Comparison of ENCODE assay signal across 9 cellular contexts in genomic region chr16:15523092-15523541, GRCh38.
DNase-seq lines count a peak whose midpoint lies in the region; ATAC-seq and TF ChIP-seq lines count a peak whose summit lies in the region.
"Had no signal": no experiment of that assay in that cellular context is flagged by ENCODE, and none has a peak within 500 bp of the region (broad histone marks: within the 10 kb centered on the region; RNA-seq: fewer than 3 reads in every experiment).

No MANE protein-coding gene starts in this region.

- H3K27me3 ChIP-seq in GM23338 (ENCODE audit: insufficient read depth) (no peaks in the 10 kb centered on the region), OCI-LY3 (ENCODE audit: low read depth, low read length) (no peaks in the 10 kb centered on the region), psoas muscle (ENCODE audit: insufficient read depth in 3 of 3, low read length in 2 of 3) (no peaks in the 10 kb centered on the region)

- H2AFZ ChIP-seq in GM23338: no peak overlapping the region
- H2AFZ ChIP-seq in OCI-LY3 (ENCODE audit: low read depth, low read length): peak overlapping the region; percentile 80

- no peaks in the 10 kb centered on the region; the same call in 2 of the 3 replicates for H3K9me3 Mint-ChIP-seq in GM23338
- H3K9me3 Mint-ChIP-seq in activated T-cell treated with anti-CD3 and anti-CD28 coated beads, Interleukin-2, amount 50 U/mL, for 24 hours: no peaks in the 10 kb centered on the region

- ATAC-seq in GM23338 (peak; percentile 68), psoas muscle (peak; percentile 65 to 79 (median 72)), HG03565 (IDR thresholded peaks at IDR 0.05; ENCODE audit: unreplicated experiment) (no peak)

- H3K79me2 ChIP-seq in GM23338 (replicated peaks; ENCODE audit: insufficient read depth): no peaks in the 10 kb centered on the region
- no peaks in the 10 kb centered on the region for H3K79me2 ChIP-seq in OCI-LY3 (ENCODE audit: low read length)

- H3K4me3 ChIP-seq in GM23338: no peak overlapping the region
- peak overlapping the region; percentile 72 for H3K4me3 ChIP-seq in OCI-LY3 (ENCODE audit: low read length)
- no peak overlapping the region for H3K4me3 ChIP-seq in epithelial cell of proximal tubule (ENCODE audit: low read depth, low read length)
- H3K4me3 ChIP-seq in psoas muscle: peak overlapping the region; percentile 20

- 33 to 52% (median 33%) methylated on average over 10 of the region's 10 CpGs for WGBS in psoas muscle, 3 donors

- H3K36me3 ChIP-seq in GM23338 (ENCODE audit: insufficient read depth) (no peaks in the 10 kb centered on the region), OCI-LY3 (replicated peaks; ENCODE audit: low read depth, low read length) (no peaks in the 10 kb centered on the region), psoas muscle (ENCODE audit: insufficient read depth in 1 of 2, low read depth in 1 of 2) (no peaks in the 10 kb centered on the region)

- 0 out of 3 replicates have a peak, but pooled peaks cover 3% of the 10 kb centered on the region for H3K36me3 Mint-ChIP-seq in GM23338 (ENCODE audit: low read depth)
- H3K36me3 Mint-ChIP-seq in activated T-cell treated with anti-CD3 and anti-CD28 coated beads, Interleukin-2, amount 50 U/mL, for 24 hours (ENCODE audit: low read depth): no peaks in the 10 kb centered on the region

- peak overlapping the region; percentile 68; the same call in 1 of the 2 replicates for H3K27ac Mint-ChIP-seq in GM23338
- no peak overlapping the region for H3K27ac Mint-ChIP-seq in activated T-cell treated with anti-CD3 and anti-CD28 coated beads, Interleukin-2, amount 50 U/mL, for 24 hours

- H3K9me3 ChIP-seq in OCI-LY3 (ENCODE audit: insufficient read depth, low read length) (no peaks in the 10 kb centered on the region), psoas muscle (no peaks in the 10 kb centered on the region)

- no peak overlapping the region for H3K4me2 ChIP-seq in GM23338
- peak overlapping the region; percentile 78 for H3K4me2 ChIP-seq in OCI-LY3 (ENCODE audit: low read length)

- H3F3A ChIP-seq in GM23338 (replicated peaks; ENCODE audit: low read depth): no peaks in the 10 kb centered on the region

- TF ChIP-seq CTCF in GM23338 (conservative IDR thresholded peaks at IDR 0.05; ENCODE audit: low read depth in 2 of 2) (peak; percentile 15 to 66; a peak in 3 of 4 replicates), OCI-LY3 (IDR thresholded peaks at IDR 0.05; ENCODE audit: low read depth, low read length) (peak; percentile 70), epithelial cell of proximal tubule (conservative IDR thresholded peaks at IDR 0.05; ENCODE audit: low read depth, low read length) (peak; percentile 42), psoas muscle (IDR thresholded peaks at IDR 0.05) (peak; percentile 29)

- intact Hi-C loops in psoas muscle (cut with DNase I): loop anchor here in 1 of 2 donors (5.0 kb wide), 1 partner anchor 84 kb away; no protein-coding TSS in a partner anchor

- H3K9me2 ChIP-seq in GM23338 (ENCODE audit: insufficient read depth): no peaks in the 10 kb centered on the region

- H3K4me3 Mint-ChIP-seq in GM23338: no peak overlapping the region
- no peak overlapping the region for H3K4me3 Mint-ChIP-seq in activated T-cell treated with anti-CD3 and anti-CD28 coated beads, Interleukin-2, amount 50 U/mL, for 24 hours

- H3K27ac ChIP-seq in GM23338 (ENCODE audit: low read depth) (no peak overlapping the region), OCI-LY3 (ENCODE audit: low read length) (no peak overlapping the region), psoas muscle (peak overlapping the region; percentile 74)
- H3K27ac ChIP-seq: VCaP had no signal

- H3K4me1 ChIP-seq in GM23338 (ENCODE audit: insufficient read depth) (no peaks in the 10 kb centered on the region), OCI-LY3 (ENCODE audit: low read length) (peaks cover 7% of the 10 kb centered on the region), psoas muscle (peaks cover 37% of the 10 kb centered on the region)

- H4K20me1 ChIP-seq in GM23338 (replicated peaks; ENCODE audit: insufficient read depth): 0 out of 2 replicates have a peak, but pooled peaks cover 4% of the 10 kb centered on the region
- no peaks in the 10 kb centered on the region for H4K20me1 ChIP-seq in OCI-LY3 (ENCODE audit: insufficient read depth, low read length)

- H3K4me1 Mint-ChIP-seq in GM23338: no peaks in the 10 kb centered on the region
- H3K4me1 Mint-ChIP-seq in activated T-cell treated with anti-CD3 and anti-CD28 coated beads, Interleukin-2, amount 50 U/mL, for 24 hours (ENCODE audit: low read depth): peaks cover 22% of the 10 kb centered on the region

- H3K27me3 Mint-ChIP-seq in GM23338 (ENCODE audit: insufficient read depth, low read depth, poor library complexity): no peaks in the 10 kb centered on the region
- no peaks in the 10 kb centered on the region for H3K27me3 Mint-ChIP-seq in activated T-cell treated with anti-CD3 and anti-CD28 coated beads, Interleukin-2, amount 50 U/mL, for 24 hours

- peak overlapping the region; percentile 17 for H3K9ac ChIP-seq in OCI-LY3 (ENCODE audit: low read length)

- DNase-seq in GM23338 (ENCODE audit: low spot score) (no peak), epithelial cell of proximal tubule (ENCODE audit: low read depth) (no peak), psoas muscle (peak; percentile 51 to 82), NCI-H1694 treated with DMSO at 0.1 percent for 48 hours (lab: John Stamatoyannopoulos, UW) (no peak), DMS79 (lab: John Stamatoyannopoulos, UW) (no peak)
- DNase-seq in activated T-cell treated with anti-CD3 and anti-CD28 coated beads, Interleukin-2, amount 50 U/mL, for 24 hours: no peak

TF ChIP-seq in GM23338, 12 proteins besides CTCF, POLR2A, EP300 and RAD21 (continues in another document):
- TF ChIP-seq NANOG (IDR thresholded peaks at IDR 0.05; ENCODE audit: borderline replicate concordance) (no peak), CREB1 (CRISPR knock-in tag; IDR thresholded peaks at IDR 0.05; ENCODE audit: low read depth) (no peak), ZNF462 (CRISPR knock-in tag; IDR thresholded peaks at IDR 0.05) (no peak), ZNF114 (CRISPR knock-in tag; IDR thresholded peaks at IDR 0.05) (no peak), JUNB (IDR thresholded peaks at IDR 0.05; ENCODE audit: unreplicated experiment) (no peak), EZH2phosphoT487 (IDR thresholded peaks at IDR 0.05; ENCODE audit: unreplicated experiment) (no peak)

Comparison
In these comparisons a context has a peak if more than half of its experiments do, and no peak if none do; other contexts are left out.
1. DNase-seq: peak in psoas muscle (2 of 2); none in GM23338 (single experiment), epithelial cell of proximal tubule (single experiment), NCI-H1694 treated with DMSO at 0.1 percent for 48 hours (single experiment), activated T-cell treated with anti-CD3 and anti-CD28 coated beads, Interleukin-2, amount 50 U/mL, for 24 hours (single experiment) and DMS79 (single experiment).
2. H3K4me3 ChIP-seq: peak in OCI-LY3 (single experiment) and psoas muscle (single experiment); none in GM23338 (single experiment) and epithelial cell of proximal tubule (single experiment).
3. Peak in every context shown above with its lines, with median percentiles within 50 percentile points of each other: CTCF ChIP-seq.